ENCODE assay signal across 14 cellular contexts in genomic region chr11:59212744-59213573, GRCh38. TPM values are rescaled to one million over a fixed set of nuclear protein-coding genes. Genes with fewer than 3 reads are reported as not detected.
DNase-seq lines count a peak whose midpoint lies in the region; ATAC-seq and TF ChIP-seq lines count a peak whose summit lies in the region.
"Had no signal": no experiment of that assay in that cellular context is flagged by ENCODE, and none has a peak within 500 bp of the region (broad histone marks: within the 10 kb centered on the region; RNA-seq: fewer than 3 reads in every experiment).

Gene MPEG1 (minus strand): TSS chr11:59212927. CDS start chr11:59212865, 62 bp downstream.

- H3K27me3 ChIP-seq in Peyer's patch, result no peaks in the 10 kb centered on the region
- H3K27me3 ChIP-seq in lung (ENCODE audit: control insufficient read depth, insufficient read depth), result no peaks in the 10 kb centered on the region

- H3K36me3 ChIP-seq in Peyer's patch, result no peaks in the 10 kb centered on the region
- no peaks in the 10 kb centered on the region for H3K36me3 ChIP-seq in lung (ENCODE audit: control insufficient read depth in 2 of 2, insufficient read depth in 2 of 2, low read length in 2 of 2)
- no peaks in the 10 kb centered on the region for H3K36me3 ChIP-seq in urinary bladder (ENCODE audit: insufficient read depth)

- H3K9me3 Mint-ChIP-seq in natural killer cell, result no peaks in the 10 kb centered on the region
- no peaks in the 10 kb centered on the region for H3K9me3 Mint-ChIP-seq in natural killer cell treated with Interleukin-12 subunit alpha and Interleukin-12 subunit beta and Interleukin-15 and Interleukin-18, amount 100 ng/mL, for 72 hours
- H3K9me3 Mint-ChIP-seq: activated naive CD8-positive, alpha-beta T cell treated with anti-CD3 and anti-CD28 coated beads, Interleukin-2, amount 10 ng/mL, durations not matched to agents 7 days and 5 days; immature natural killer cell had no signal

- peaks cover 0 to 6% of the 10 kb centered on the region in 2 donors for H3K27me3 Mint-ChIP-seq in natural killer cell (ENCODE audit: low read depth in 2 of 2)
- H3K27me3 Mint-ChIP-seq in natural killer cell treated with Interleukin-12 subunit alpha and Interleukin-12 subunit beta and Interleukin-15 and Interleukin-18, amount 100 ng/mL, for 72 hours, result peaks cover 7 to 12% of the 10 kb centered on the region in 2 donors

- ATAC-seq in natural killer cell, result no peak
- ATAC-seq in natural killer cell treated with Interleukin-12 subunit alpha and Interleukin-12 subunit beta and Interleukin-15 and Interleukin-18, amount 100 ng/mL, for 72 hours, result no peak
- peak; percentile 6 for ATAC-seq in lung (ENCODE audit: insufficient read depth, low FRiP score)

- no peak within 1 kb of the TSS for H3K27ac Mint-ChIP-seq in natural killer cell
- no peak within 1 kb of the TSS for H3K27ac Mint-ChIP-seq in natural killer cell treated with Interleukin-12 subunit alpha and Interleukin-12 subunit beta and Interleukin-15 and Interleukin-18, amount 100 ng/mL, for 72 hours
- H3K27ac Mint-ChIP-seq: activated naive CD8-positive, alpha-beta T cell treated with anti-CD3 and anti-CD28 coated beads, Interleukin-2, amount 10 ng/mL, durations not matched to agents 7 days and 5 days had no signal

- WGBS in lung, 2 donors, result 65 to 81% methylated on average over 9 of the region's 9 CpGs
- 86% methylated on average over 9 of the region's 9 CpGs for WGBS in urinary bladder

- H3K4me3 Mint-ChIP-seq in natural killer cell, result no peak within 1 kb of the TSS
- no peak within 1 kb of the TSS for H3K4me3 Mint-ChIP-seq in natural killer cell treated with Interleukin-12 subunit alpha and Interleukin-12 subunit beta and Interleukin-15 and Interleukin-18, amount 100 ng/mL, for 72 hours
- H3K4me3 Mint-ChIP-seq: activated naive CD8-positive, alpha-beta T cell treated with anti-CD3 and anti-CD28 coated beads, Interleukin-2, amount 10 ng/mL, durations not matched to agents 7 days and 5 days; immature natural killer cell had no signal

- H3K27ac ChIP-seq in Peyer's patch, result peak within 1 kb of the TSS in 3 of 4 donors; percentile 33 to 83 (median 73)
- H3K27ac ChIP-seq in lung (ENCODE audit: low read depth in 1 of 2, low read length in 1 of 2), result peak within 1 kb of the TSS in 1 of 2 donors; percentile 56
- H3K27ac ChIP-seq in urinary bladder (ENCODE audit: low read depth), result no peak within 1 kb of the TSS

- H3K9me3 ChIP-seq in Peyer's patch (no peaks in the 10 kb centered on the region), lung (ENCODE audit: control insufficient read depth in 2 of 2, insufficient read depth in 1 of 2, low read length in 1 of 2) (no peaks in the 10 kb centered on the region)

- H3K4me1 ChIP-seq in Peyer's patch (peaks cover 0 to 7% (median 0%) of the 10 kb centered on the region in 4 donors), lung (ENCODE audit: control insufficient read depth in 2 of 2, insufficient read depth in 2 of 2, low read length in 2 of 2) (peaks cover 0 to 1% of the 10 kb centered on the region in 2 donors), urinary bladder (ENCODE audit: insufficient read depth) (no peaks in the 10 kb centered on the region)

- peaks cover 9 to 15% of the 10 kb centered on the region in 2 donors for H3K4me1 Mint-ChIP-seq in natural killer cell
- H3K4me1 Mint-ChIP-seq in natural killer cell treated with Interleukin-12 subunit alpha and Interleukin-12 subunit beta and Interleukin-15 and Interleukin-18, amount 100 ng/mL, for 72 hours (ENCODE audit: low read depth in 2 of 2), result peaks cover 2 to 16% of the 10 kb centered on the region in 2 donors

- intact Hi-C loops in natural killer cell (cut with micrococcal nuclease), result no loop called here

- TF ChIP-seq CTCF in natural killer cell (IDR thresholded peaks at IDR 0.05) (no peak), Peyer's patch (IDR thresholded peaks at IDR 0.05) (peak in 1 of 6 experiments; percentile 1), lung (IDR thresholded peaks at IDR 0.05; ENCODE audit: control extremely low read depth, extremely low read depth) (no peak)

- H3K36me3 Mint-ChIP-seq in natural killer cell, result no peaks in the 10 kb centered on the region
- no peaks in the 10 kb centered on the region for H3K36me3 Mint-ChIP-seq in natural killer cell treated with Interleukin-12 subunit alpha and Interleukin-12 subunit beta and Interleukin-15 and Interleukin-18, amount 100 ng/mL, for 72 hours
- H3K36me3 Mint-ChIP-seq: immature natural killer cell had no signal

- no peak for TF ChIP-seq POLR2A in Peyer's patch (IDR thresholded peaks at IDR 0.05)

- DNase-seq in natural killer cell, result no peak
- no peak for DNase-seq in natural killer cell treated with Interleukin-12 subunit alpha and Interleukin-12 subunit beta and Interleukin-15 and Interleukin-18, amount 100 ng/mL, for 72 hours (ENCODE audit: low spot score)
- peak in 1 of 3 donors; percentile 37 for DNase-seq in Peyer's patch
- DNase-seq in lung (ENCODE audit: low spot score), result no peak
- no peak for DNase-seq in NCI-H187 (lab: John Stamatoyannopoulos, UW)
- no peak for DNase-seq in NCI-H526 treated with DMSO at 0.1 percent for 48 hours (lab: John Stamatoyannopoulos, UW)
- DNase-seq in activated T-cell treated with anti-CD3 and anti-CD28 coated beads, Interleukin-2, amount 50 U/mL, for 1 hour, result no peak
- DNase-seq: activated CD4-positive, alpha-beta T cell treated with anti-CD3 and anti-CD28 coated beads for 4 hours; activated naive CD8-positive, alpha-beta T cell treated with anti-CD3 and anti-CD28 coated beads, Interleukin-2, amount 10 ng/mL, durations not matched to agents 7 days and 5 days; GDM1; immature natural killer cell; NCI-H1436 had no signal

- H3K4me3 ChIP-seq in Peyer's patch (peak within 1 kb of the TSS in 3 of 4 donors; percentile 29 to 39 (median 30)), lung (no peak within 1 kb of the TSS), urinary bladder (ENCODE audit: low read depth, low read length) (no peak within 1 kb of the TSS)

RNA-seq across cellular contexts. Expression of gene MPEG1, which starts in this region (rescaled TPM):
- total RNA-seq in natural killer cell (10 to 100 TPM; 11.1 to 20.0 (median 19.6) TPM), Peyer's patch (10 to 100 TPM in 1 of 4 donors, 1 to 10 TPM in 3; 3.5 to 51.2 (median 6.0) TPM), lung (10 to 100 TPM; 28.1 to 45.6 TPM), urinary bladder (13.7 TPM)
- under 1 TPM in 1 of 2 donors, not detected in 1; 0.11 TPM for total RNA-seq in natural killer cell treated with Interleukin-12 subunit alpha and Interleukin-12 subunit beta and Interleukin-15 and Interleukin-18, amount 100 ng/mL, for 72 hours
- polyA plus RNA-seq in lung (10 to 100 TPM in 1 of 2 donors, 1 to 10 TPM in 1; 7.0 to 63.5 TPM), urinary bladder (12.8 TPM)
- total RNA-seq: renal cortical epithelial cell had no signal

Comparison
In these comparisons a context has a peak if more than half of its experiments do, and no peak if none do; other contexts are left out.
1. RNA of gene MPEG1 (total RNA-seq): 28.1 to 45.6 TPM in lung, 11.1 to 20.0 TPM in natural killer cell, 13.7 TPM in urinary bladder (single experiment) and 3.5 to 51.2 TPM in Peyer's patch; 0.11 TPM in natural killer cell treated with Interleukin-12 subunit alpha and Interleukin-12 subunit beta and Interleukin-15 and Interleukin-18, amount 100 ng/mL, for 72 hours; every median in the first group is over 4 times any median in the second.
2. H3K4me3 ChIP-seq: peak in Peyer's patch (3 of 4); none in lung (single experiment) and urinary bladder (single experiment).